In genomic region chr4:108849611-108850406, GRCh38 we compare ENCODE assay signal across 8 cellular contexts.
A peak's percentile ranks its signal among the peaks of the same experiment; 100 is the strongest.
DNase-seq lines count a peak whose midpoint lies in the region; ATAC-seq and TF ChIP-seq lines count a peak whose summit lies in the region.

No MANE protein-coding gene starts in this region.

- no peaks in the 10 kb centered on the region for H4K20me1 ChIP-seq in GM23338 (replicated peaks; ENCODE audit: insufficient read depth)

- peaks cover 10% of the 10 kb centered on the region; the same call in 1 of the 2 replicates for H3K4me1 ChIP-seq in GM23338 (ENCODE audit: insufficient read depth)
- no peaks in the 10 kb centered on the region for H3K4me1 ChIP-seq in stomach

- no peaks in the 10 kb centered on the region for H3K27me3 Mint-ChIP-seq in GM23338 (ENCODE audit: insufficient read depth, low read depth, poor library complexity)

- TF ChIP-seq POLR2A in GM18505 (IDR thresholded peaks at IDR 0.05; ENCODE audit: borderline replicate concordance, extremely low read depth, insufficient read depth, insufficient read length) (no peak), stomach (IDR thresholded peaks at IDR 0.05) (no peak), erythroblast (IDR thresholded peaks at IDR 0.05; ENCODE audit: low read length) (no peak)

- ATAC-seq in GM18505 (IDR thresholded peaks at IDR 0.05; ENCODE audit: unreplicated experiment): peak; percentile 95
- ATAC-seq in GM23338: no peak; the same call in 2 of the 3 replicates
- no peak for ATAC-seq in Right ventricle myocardium inferior

- H3K36me3 ChIP-seq in GM23338 (ENCODE audit: insufficient read depth): no peaks in the 10 kb centered on the region
- no peaks in the 10 kb centered on the region for H3K36me3 ChIP-seq in KOPT-K1 (ENCODE audit: insufficient read depth, low read length)
- H3K36me3 ChIP-seq in stomach: no peaks in the 10 kb centered on the region

- intact Hi-C loops in dorsolateral prefrontal cortex (cut with DNase I): no loop called here
- intact Hi-C loops in stomach (cut with DNase I; ENCODE audit: low total_unique reads): no loop called here
- intact Hi-C loops in Right ventricle myocardium inferior (cut with DNase I): no loop called here

- H3K27ac ChIP-seq in GM23338 (ENCODE audit: low read depth) (peak overlapping the region; percentile 51), KOPT-K1 (ENCODE audit: low read depth, low read length, poor library complexity, severe bottlenecking) (peak overlapping the region; percentile 51), dorsolateral prefrontal cortex (no peak overlapping the region), stomach (no peak overlapping the region)

- H3K4me1 Mint-ChIP-seq in GM23338: peaks cover 13% of the 10 kb centered on the region

- H3F3A ChIP-seq in GM23338 (replicated peaks; ENCODE audit: low read depth): no peaks in the 10 kb centered on the region

- peak overlapping the region; percentile 71 for H3K27ac Mint-ChIP-seq in GM23338

- no peaks in the 10 kb centered on the region for H3K79me2 ChIP-seq in GM23338 (replicated peaks; ENCODE audit: insufficient read depth)

- 49 to 60% (median 50%) methylated on average over 3 of the region's 3 CpGs for WGBS in stomach, 5 donors

- no peaks in the 10 kb centered on the region for H3K9me3 ChIP-seq in KOPT-K1 (ENCODE audit: insufficient read depth, low read length, poor library complexity, severe bottlenecking)
- H3K9me3 ChIP-seq in stomach: no peaks in the 10 kb centered on the region

- H3K9me3 Mint-ChIP-seq in GM23338: no peaks in the 10 kb centered on the region

- H2AFZ ChIP-seq in GM23338: peak overlapping the region; percentile 48

- no peaks in the 10 kb centered on the region for H3K36me3 Mint-ChIP-seq in GM23338 (ENCODE audit: low read depth)

- H3K27me3 ChIP-seq in GM23338 (ENCODE audit: insufficient read depth) (no peaks in the 10 kb centered on the region), dorsolateral prefrontal cortex (no peaks in the 10 kb centered on the region), stomach (no peaks in the 10 kb centered on the region)

- H3K4me3 Mint-ChIP-seq in GM23338: no peak overlapping the region

- H3K4me2 ChIP-seq in GM23338: peak overlapping the region; percentile 43

- no peak overlapping the region for H3K4me3 ChIP-seq in GM23338
- H3K4me3 ChIP-seq in epithelial cell of proximal tubule (ENCODE audit: low read depth, low read length): no peak overlapping the region
- H3K4me3 ChIP-seq in dorsolateral prefrontal cortex: no peak overlapping the region
- H3K4me3 ChIP-seq in stomach: no peak overlapping the region

- no peaks in the 10 kb centered on the region for H3K9me2 ChIP-seq in GM23338 (ENCODE audit: insufficient read depth)

- peak; percentile 44 for DNase-seq in GM23338 (ENCODE audit: low spot score)
- peak; percentile 38 for DNase-seq in epithelial cell of proximal tubule (ENCODE audit: low read depth)
- no peak for DNase-seq in dorsolateral prefrontal cortex
- no peak for DNase-seq in stomach
- no peak for DNase-seq in Right ventricle myocardium inferior (ENCODE audit: missing footprints)
- no peak for DNase-seq in erythroblast (lab: John Stamatoyannopoulos, UW)

- no peak for TF ChIP-seq EP300 in stomach (IDR thresholded peaks at IDR 0.05)

- TF ChIP-seq CTCF in GM23338 (conservative IDR thresholded peaks at IDR 0.05; ENCODE audit: low read depth in 2 of 2) (no peak), epithelial cell of proximal tubule (conservative IDR thresholded peaks at IDR 0.05; ENCODE audit: low read depth, low read length) (no peak), dorsolateral prefrontal cortex (IDR thresholded peaks at IDR 0.05 in 54 of 56, conservative IDR thresholded peaks at IDR 0.05 in 2 of 56; ENCODE audit: low read depth in 1 of 56, partially characterized antibody in 56 of 56) (no peak), stomach (IDR thresholded peaks at IDR 0.05) (no peak)

TF ChIP-seq in GM23338, 12 proteins besides CTCF, POLR2A, EP300 and RAD21 (continues in another document):
- TF ChIP-seq NANOG (IDR thresholded peaks at IDR 0.05; ENCODE audit: borderline replicate concordance) (no peak), POLR2AphosphoS5 (IDR thresholded peaks at IDR 0.05; ENCODE audit: low read depth) (no peak), ZNF114 (CRISPR knock-in tag; IDR thresholded peaks at IDR 0.05) (no peak), ZNF462 (CRISPR knock-in tag; IDR thresholded peaks at IDR 0.05) (no peak), STAT1 (IDR thresholded peaks at IDR 0.05; ENCODE audit: unreplicated experiment) (no peak), CREB1 (CRISPR knock-in tag; IDR thresholded peaks at IDR 0.05; ENCODE audit: low read depth) (no peak), EZH2 (IDR thresholded peaks at IDR 0.05; ENCODE audit: low read depth, unreplicated experiment) (no peak), JUNB (IDR thresholded peaks at IDR 0.05; ENCODE audit: unreplicated experiment) (no peak), ZNF331 (CRISPR knock-in tag; IDR thresholded peaks at IDR 0.05; ENCODE audit: low read depth) (no peak), ETS1 (IDR thresholded peaks at IDR 0.05) (no peak), EZH2phosphoT487 (IDR thresholded peaks at IDR 0.05; ENCODE audit: unreplicated experiment) (no peak)

Comparison
In these comparisons a context has a peak if more than half of its experiments do, and no peak if none do; other contexts are left out.
1. DNase-seq: peak in GM23338 (single experiment) and epithelial cell of proximal tubule (single experiment); none in dorsolateral prefrontal cortex (0 of 10), stomach (single experiment), Right ventricle myocardium inferior (single experiment) and erythroblast (0 of 2).
2. H3K27ac ChIP-seq: peak in GM23338 (single experiment) and KOPT-K1 (single experiment); none in dorsolateral prefrontal cortex (0 of 59) and stomach (0 of 5).